ENCODE assay signal across 18 cellular contexts in genomic region chr3:14462738-14463137, GRCh38.
DNase-seq lines count a peak whose midpoint lies in the region; ATAC-seq and TF ChIP-seq lines count a peak whose summit lies in the region.
"Had no signal": no experiment of that assay in that cellular context is flagged by ENCODE, and none has a peak within 500 bp of the region (broad histone marks: within the 10 kb centered on the region; RNA-seq: fewer than 3 reads in every experiment).

No MANE protein-coding gene starts in this region.

- no peaks in the 10 kb centered on the region for H3K27me3 Mint-ChIP-seq in memory B cell
- no peaks in the 10 kb centered on the region for H3K27me3 Mint-ChIP-seq in stimulated activated naive CD8-positive, alpha-beta T cell treated with anti-CD3 and anti-CD28 coated beads, Interleukin-15, amount 100 ng/mL, for 72 hours
- H3K27me3 Mint-ChIP-seq in CD4-positive, alpha-beta T cell: no peaks in the 10 kb centered on the region

- DNase-seq in stimulated activated CD4-positive, alpha-beta T cell treated with anti-CD3 and anti-CD28 coated beads, Interleukin-12 subunit alpha, Interleukin-12 subunit beta, amount 100 ng/mL, for 48 hours (ENCODE audit: low read depth in 2 of 3, low spot score in 1 of 3): peak; percentile 5 to 32 (median 21)
- DNase-seq in stimulated activated CD4-positive, alpha-beta T cell treated with anti-CD3 and anti-CD28 coated beads, Interleukin-4, amount 100 ng/mL, for 1 hour: no peak
- peak; percentile 36 to 55 for DNase-seq in activated CD4-positive, alpha-beta T cell treated with anti-CD3 and anti-CD28 coated beads, Interleukin-2, amount 50 U/mL, for 48 hours
- no peak for DNase-seq in memory B cell (ENCODE audit: low spot score in 2 of 2)
- DNase-seq in stimulated activated naive CD8-positive, alpha-beta T cell treated with anti-CD3 and anti-CD28 coated beads, Interleukin-15, amount 100 ng/mL, for 72 hours: no peak
- DNase-seq in CD4-positive, alpha-beta T cell: no peak
- DNase-seq: activated gamma-delta T cell treated with Interleukin-2 at 50 U/mL for 16 hours; DMS79 treated with DMSO at 0.1 percent for 48 hours; effector CD4-positive, alpha-beta T cell; foreskin fibroblast; GOT3; MV-4-11; NCI-H2171 treated with DMSO at 0.1 percent for 48 hours; NK-92 treated with Interleukin-12 subunit alpha and Interleukin-12 subunit beta, amount 100 ng/mL, for 24 hours; T-helper 1 cell had no signal

- CTCF ChIA-PET in CD4-positive, alpha-beta T cell (lab: Charles Lee): interaction anchor here (0.6 to 2.9 kb wide), 5 partner anchors 38 to 566 kb away, joined by 3 to 15 read pairs (median 3); partner anchors contain the start of gene SLC6A6

- peak overlapping the region; percentile 42 for H3K27ac Mint-ChIP-seq in memory B cell
- H3K27ac Mint-ChIP-seq in stimulated activated naive CD8-positive, alpha-beta T cell treated with anti-CD3 and anti-CD28 coated beads, Interleukin-15, amount 100 ng/mL, for 72 hours: peak overlapping the region; percentile 75 to 91
- no peak overlapping the region for H3K27ac Mint-ChIP-seq in CD4-positive, alpha-beta T cell

- no peak overlapping the region for H3K4me3 Mint-ChIP-seq in memory B cell
- H3K4me3 Mint-ChIP-seq in stimulated activated naive CD8-positive, alpha-beta T cell treated with anti-CD3 and anti-CD28 coated beads, Interleukin-15, amount 100 ng/mL, for 72 hours: no peak overlapping the region
- no peak overlapping the region for H3K4me3 Mint-ChIP-seq in CD4-positive, alpha-beta T cell

- POLR2A ChIA-PET in CD4-positive, alpha-beta T cell (lab: Charles Lee): no interaction called here

- no peaks in the 10 kb centered on the region for H3K27me3 ChIP-seq in CD4-positive, alpha-beta T cell (ENCODE audit: control insufficient read depth, insufficient read depth, low read length)

- H3K9me3 ChIP-seq in CD4-positive, alpha-beta T cell (ENCODE audit: control insufficient read depth, low read length): no peaks in the 10 kb centered on the region

- H3K9me3 Mint-ChIP-seq in memory B cell: no peaks in the 10 kb centered on the region
- no peaks in the 10 kb centered on the region for H3K9me3 Mint-ChIP-seq in stimulated activated naive CD8-positive, alpha-beta T cell treated with anti-CD3 and anti-CD28 coated beads, Interleukin-15, amount 100 ng/mL, for 72 hours
- H3K9me3 Mint-ChIP-seq in CD4-positive, alpha-beta T cell: no peaks in the 10 kb centered on the region

- intact Hi-C loops in CD4-positive, alpha-beta T cell (cut with DNase I, micrococcal nuclease): loop anchor here in 1 of 2 experiments (10.0 kb wide), 1 partner anchor 808 kb away; no protein-coding TSS in a partner anchor

- no peak overlapping the region for H3K27ac ChIP-seq in CD4-positive, alpha-beta T cell (ENCODE audit: low read depth, low read length)

- H3K36me3 Mint-ChIP-seq in memory B cell: peaks cover 20% of the 10 kb centered on the region
- H3K36me3 Mint-ChIP-seq in CD4-positive, alpha-beta T cell (ENCODE audit: low read depth): peaks cover 55% of the 10 kb centered on the region

- no peak for ATAC-seq in memory B cell (ENCODE audit: low read depth)
- ATAC-seq in stimulated activated naive CD8-positive, alpha-beta T cell treated with anti-CD3 and anti-CD28 coated beads, Interleukin-15, amount 100 ng/mL, for 72 hours: no peak
- no peak for ATAC-seq in GM21423 (IDR thresholded peaks at IDR 0.05; ENCODE audit: unreplicated experiment)
- no peak for ATAC-seq in CD4-positive, alpha-beta T cell (ENCODE audit: poor library complexity)
- no peak for ATAC-seq in GM18873 (IDR thresholded peaks at IDR 0.05; ENCODE audit: low FRiP score, unreplicated experiment)
- ATAC-seq: Right ventricle myocardium inferior had no signal

- peaks cover 5% of the 10 kb centered on the region for H3K4me1 Mint-ChIP-seq in memory B cell
- H3K4me1 Mint-ChIP-seq in stimulated activated naive CD8-positive, alpha-beta T cell treated with anti-CD3 and anti-CD28 coated beads, Interleukin-15, amount 100 ng/mL, for 72 hours: peaks cover 28% of the 10 kb centered on the region
- no peaks in the 10 kb centered on the region for H3K4me1 Mint-ChIP-seq in CD4-positive, alpha-beta T cell (ENCODE audit: low read depth)

- TF ChIP-seq CTCF in CD4-positive, alpha-beta T cell (IDR thresholded peaks at IDR 0.05): no peak

Comparison
In these comparisons a context has a peak if more than half of its experiments do, and no peak if none do; other contexts are left out.
1. DNase-seq: peak in stimulated activated CD4-positive, alpha-beta T cell treated with anti-CD3 and anti-CD28 coated beads, Interleukin-12 subunit alpha, Interleukin-12 subunit beta, amount 100 ng/mL, for 48 hours (3 of 3) and activated CD4-positive, alpha-beta T cell treated with anti-CD3 and anti-CD28 coated beads, Interleukin-2, amount 50 U/mL, for 48 hours (2 of 2); none in stimulated activated CD4-positive, alpha-beta T cell treated with anti-CD3 and anti-CD28 coated beads, Interleukin-4, amount 100 ng/mL, for 1 hour (single experiment), memory B cell (0 of 2), stimulated activated naive CD8-positive, alpha-beta T cell treated with anti-CD3 and anti-CD28 coated beads, Interleukin-15, amount 100 ng/mL, for 72 hours (0 of 2) and CD4-positive, alpha-beta T cell (0 of 10).